ENCODE assay signal across 1 cellular context in the genomic region with DNA sequence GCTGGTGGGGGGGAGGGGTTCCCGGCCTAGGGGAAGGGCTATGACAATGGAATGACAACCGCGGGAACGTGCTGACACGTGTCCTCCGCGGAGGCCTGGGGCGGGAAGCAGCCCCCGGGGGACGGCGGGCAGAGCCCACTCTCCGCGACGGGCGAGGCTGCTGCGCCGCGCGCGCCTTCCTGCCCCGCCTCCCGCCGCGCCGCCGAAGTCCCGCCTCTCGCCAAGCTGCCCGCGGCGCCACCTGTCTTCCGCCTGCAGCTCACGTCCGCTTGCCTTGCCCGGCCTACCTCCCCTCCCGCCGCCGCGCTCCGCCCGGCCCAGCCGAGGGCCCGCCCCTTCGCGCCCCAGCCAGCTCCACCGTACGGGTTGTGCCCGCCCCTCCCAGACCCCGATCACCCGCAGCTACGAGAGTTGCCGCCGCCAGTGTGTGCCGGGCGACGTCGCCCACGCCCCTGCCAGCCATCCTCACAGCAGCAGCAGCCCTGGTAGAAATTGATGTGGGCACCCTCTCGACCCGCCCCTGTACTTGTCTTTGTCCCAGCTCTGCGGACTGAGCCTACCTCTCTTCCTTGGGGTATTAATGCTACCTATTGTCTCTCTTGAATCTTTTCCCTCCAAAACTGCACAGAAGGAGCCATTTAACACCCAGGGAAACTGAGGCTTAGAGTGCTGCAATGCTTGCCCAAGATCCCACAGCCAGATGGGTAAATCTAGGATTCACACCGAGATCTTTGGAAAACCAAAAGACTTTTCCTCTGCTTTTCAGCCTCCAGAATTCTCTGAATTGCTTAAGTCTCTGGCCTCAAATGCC.
TF ChIP-seq lines count a peak whose summit lies in the region.

A gene with protein sequence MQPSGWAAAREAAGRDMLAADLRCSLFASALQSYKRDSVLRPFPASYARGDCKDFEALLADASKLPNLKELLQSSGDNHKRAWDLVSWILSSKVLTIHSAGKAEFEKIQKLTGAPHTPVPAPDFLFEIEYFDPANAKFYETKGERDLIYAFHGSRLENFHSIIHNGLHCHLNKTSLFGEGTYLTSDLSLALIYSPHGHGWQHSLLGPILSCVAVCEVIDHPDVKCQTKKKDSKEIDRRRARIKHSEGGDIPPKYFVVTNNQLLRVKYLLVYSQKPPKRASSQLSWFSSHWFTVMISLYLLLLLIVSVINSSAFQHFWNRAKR (minus strand): TSS at position 180 of the 811 bp plus-strand sequence. CDS start 457 bp downstream, outside the sequence.

TF ChIP-seq in HepG2, 621 proteins besides CTCF, POLR2A, EP300 and RAD21 (continued from another document and continues in another):
- TF ChIP-seq, protein P1, sequence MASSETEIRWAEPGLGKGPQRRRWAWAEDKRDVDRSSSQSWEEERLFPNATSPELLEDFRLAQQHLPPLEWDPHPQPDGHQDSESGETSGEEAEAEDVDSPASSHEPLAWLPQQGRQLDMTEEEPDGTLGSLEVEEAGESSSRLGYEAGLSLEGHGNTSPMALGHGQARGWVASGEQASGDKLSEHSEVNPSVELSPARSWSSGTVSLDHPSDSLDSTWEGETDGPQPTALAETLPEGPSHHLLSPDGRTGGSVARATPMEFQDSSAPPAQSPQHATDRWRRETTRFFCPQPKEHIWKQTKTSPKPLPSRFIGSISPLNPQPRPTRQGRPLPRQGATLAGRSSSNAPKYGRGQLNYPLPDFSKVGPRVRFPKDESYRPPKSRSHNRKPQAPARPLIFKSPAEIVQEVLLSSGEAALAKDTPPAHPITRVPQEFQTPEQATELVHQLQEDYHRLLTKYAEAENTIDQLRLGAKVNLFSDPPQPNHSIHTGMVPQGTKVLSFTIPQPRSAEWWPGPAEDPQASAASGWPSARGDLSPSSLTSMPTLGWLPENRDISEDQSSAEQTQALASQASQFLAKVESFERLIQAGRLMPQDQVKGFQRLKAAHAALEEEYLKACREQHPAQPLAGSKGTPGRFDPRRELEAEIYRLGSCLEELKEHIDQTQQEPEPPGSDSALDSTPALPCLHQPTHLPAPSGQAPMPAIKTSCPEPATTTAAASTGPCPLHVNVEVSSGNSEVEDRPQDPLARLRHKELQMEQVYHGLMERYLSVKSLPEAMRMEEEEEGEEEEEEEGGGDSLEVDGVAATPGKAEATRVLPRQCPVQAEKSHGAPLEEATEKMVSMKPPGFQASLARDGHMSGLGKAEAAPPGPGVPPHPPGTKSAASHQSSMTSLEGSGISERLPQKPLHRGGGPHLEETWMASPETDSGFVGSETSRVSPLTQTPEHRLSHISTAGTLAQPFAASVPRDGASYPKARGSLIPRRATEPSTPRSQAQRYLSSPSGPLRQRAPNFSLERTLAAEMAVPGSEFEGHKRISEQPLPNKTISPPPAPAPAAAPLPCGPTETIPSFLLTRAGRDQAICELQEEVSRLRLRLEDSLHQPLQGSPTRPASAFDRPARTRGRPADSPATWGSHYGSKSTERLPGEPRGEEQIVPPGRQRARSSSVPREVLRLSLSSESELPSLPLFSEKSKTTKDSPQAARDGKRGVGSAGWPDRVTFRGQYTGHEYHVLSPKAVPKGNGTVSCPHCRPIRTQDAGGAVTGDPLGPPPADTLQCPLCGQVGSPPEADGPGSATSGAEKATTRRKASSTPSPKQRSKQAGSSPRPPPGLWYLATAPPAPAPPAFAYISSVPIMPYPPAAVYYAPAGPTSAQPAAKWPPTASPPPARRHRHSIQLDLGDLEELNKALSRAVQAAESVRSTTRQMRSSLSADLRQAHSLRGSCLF (CRISPR knock-in tag; IDR thresholded peaks at IDR 0.05; ENCODE audit: borderline replicate concordance): no peak
- TF ChIP-seq HOXA3 (CRISPR knock-in tag; IDR thresholded peaks at IDR 0.05): peak; percentile 62
- 0 out of 2 replicates have a peak, but pooled peaks have one; percentile 71 for TF ChIP-seq ZNF230 (CRISPR knock-in tag; IDR thresholded peaks at IDR 0.05)
- TF ChIP-seq ZNF576 (CRISPR knock-in tag; IDR thresholded peaks at IDR 0.05): no peak
- TF ChIP-seq RAD51 (IDR thresholded peaks at IDR 0.05; ENCODE audit: borderline replicate concordance): no peak
- TF ChIP-seq ZNF83 (CRISPR knock-in tag; IDR thresholded peaks at IDR 0.05; ENCODE audit: borderline replicate concordance): no peak
- no peak for TF ChIP-seq GFI1 (CRISPR knock-in tag; IDR thresholded peaks at IDR 0.05; ENCODE audit: borderline replicate concordance)
- TF ChIP-seq RBAK (CRISPR knock-in tag; IDR thresholded peaks at IDR 0.05): no peak
- TF ChIP-seq, protein P2, sequence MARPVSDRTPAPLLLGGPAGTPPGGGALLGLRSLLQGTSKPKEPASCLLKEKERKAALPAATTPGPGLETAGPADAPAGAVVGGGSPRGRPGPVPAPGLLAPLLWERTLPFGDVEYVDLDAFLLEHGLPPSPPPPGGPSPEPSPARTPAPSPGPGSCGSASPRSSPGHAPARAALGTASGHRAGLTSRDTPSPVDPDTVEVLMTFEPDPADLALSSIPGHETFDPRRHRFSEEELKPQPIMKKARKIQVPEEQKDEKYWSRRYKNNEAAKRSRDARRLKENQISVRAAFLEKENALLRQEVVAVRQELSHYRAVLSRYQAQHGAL (CRISPR knock-in tag; IDR thresholded peaks at IDR 0.05; ENCODE audit: not compliant biosample characterization): no peak
- TF ChIP-seq, protein P3, sequence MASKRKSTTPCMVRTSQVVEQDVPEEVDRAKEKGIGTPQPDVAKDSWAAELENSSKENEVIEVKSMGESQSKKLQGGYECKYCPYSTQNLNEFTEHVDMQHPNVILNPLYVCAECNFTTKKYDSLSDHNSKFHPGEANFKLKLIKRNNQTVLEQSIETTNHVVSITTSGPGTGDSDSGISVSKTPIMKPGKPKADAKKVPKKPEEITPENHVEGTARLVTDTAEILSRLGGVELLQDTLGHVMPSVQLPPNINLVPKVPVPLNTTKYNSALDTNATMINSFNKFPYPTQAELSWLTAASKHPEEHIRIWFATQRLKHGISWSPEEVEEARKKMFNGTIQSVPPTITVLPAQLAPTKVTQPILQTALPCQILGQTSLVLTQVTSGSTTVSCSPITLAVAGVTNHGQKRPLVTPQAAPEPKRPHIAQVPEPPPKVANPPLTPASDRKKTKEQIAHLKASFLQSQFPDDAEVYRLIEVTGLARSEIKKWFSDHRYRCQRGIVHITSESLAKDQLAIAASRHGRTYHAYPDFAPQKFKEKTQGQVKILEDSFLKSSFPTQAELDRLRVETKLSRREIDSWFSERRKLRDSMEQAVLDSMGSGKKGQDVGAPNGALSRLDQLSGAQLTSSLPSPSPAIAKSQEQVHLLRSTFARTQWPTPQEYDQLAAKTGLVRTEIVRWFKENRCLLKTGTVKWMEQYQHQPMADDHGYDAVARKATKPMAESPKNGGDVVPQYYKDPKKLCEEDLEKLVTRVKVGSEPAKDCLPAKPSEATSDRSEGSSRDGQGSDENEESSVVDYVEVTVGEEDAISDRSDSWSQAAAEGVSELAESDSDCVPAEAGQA (IDR thresholded peaks at IDR 0.05; ENCODE audit: low read depth): no peak; the same call in 1 of the 2 replicates
- TF ChIP-seq, protein P3 (CRISPR knock-in tag; IDR thresholded peaks at IDR 0.05; ENCODE audit: borderline replicate concordance): no peak; the same call in 1 of the 2 replicates
- no peak for TF ChIP-seq BHLHE40 (IDR thresholded peaks at IDR 0.05; ENCODE audit: low read length)
- TF ChIP-seq ZBTB1 (CRISPR knock-in tag; IDR thresholded peaks at IDR 0.05; ENCODE audit: borderline replicate concordance): no peak
- TF ChIP-seq STAG1 (CRISPR knock-in tag; IDR thresholded peaks at IDR 0.05): 0 out of 2 replicates have a peak, but pooled peaks have one; percentile 5
- peak; percentile 32; the same call in 1 of the 2 replicates for TF ChIP-seq RFXAP (CRISPR knock-in tag; IDR thresholded peaks at IDR 0.05; ENCODE audit: borderline replicate concordance)
- TF ChIP-seq ATF5 (CRISPR knock-in tag; IDR thresholded peaks at IDR 0.05; ENCODE audit: low read depth): no peak; the same call in 1 of the 2 replicates
- TF ChIP-seq, protein P4, sequence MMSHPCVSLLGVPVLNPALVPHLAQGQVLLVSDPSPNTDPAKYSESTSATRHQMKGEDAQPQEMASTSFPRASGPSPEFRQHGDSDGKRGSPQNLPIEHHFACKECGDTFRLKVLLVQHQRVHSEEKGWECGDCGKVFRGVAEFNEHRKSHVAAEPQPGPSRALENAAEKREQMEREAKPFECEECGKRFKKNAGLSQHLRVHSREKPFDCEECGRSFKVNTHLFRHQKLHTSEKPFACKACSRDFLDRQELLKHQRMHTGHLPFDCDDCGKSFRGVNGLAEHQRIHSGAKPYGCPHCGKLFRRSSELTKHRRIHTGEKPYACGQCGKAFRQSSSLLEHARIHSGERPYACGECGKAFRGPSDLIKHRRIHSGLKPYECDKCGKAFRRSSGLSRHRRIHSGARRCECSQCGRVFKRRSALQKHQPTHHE (CRISPR knock-in tag; IDR thresholded peaks at IDR 0.05; ENCODE audit: borderline replicate concordance): peak; percentile 76; the same call in 1 of the 2 replicates
- peak; percentile 81 for TF ChIP-seq RBFOX2 (IDR thresholded peaks at IDR 0.05; ENCODE audit: low read depth, low read length)
- TF ChIP-seq NFIC (IDR thresholded peaks at IDR 0.05; ENCODE audit: low read length): no peak
- no peak for TF ChIP-seq PAX8 (CRISPR knock-in tag; IDR thresholded peaks at IDR 0.05; ENCODE audit: borderline replicate concordance)
- TF ChIP-seq, protein P5, sequence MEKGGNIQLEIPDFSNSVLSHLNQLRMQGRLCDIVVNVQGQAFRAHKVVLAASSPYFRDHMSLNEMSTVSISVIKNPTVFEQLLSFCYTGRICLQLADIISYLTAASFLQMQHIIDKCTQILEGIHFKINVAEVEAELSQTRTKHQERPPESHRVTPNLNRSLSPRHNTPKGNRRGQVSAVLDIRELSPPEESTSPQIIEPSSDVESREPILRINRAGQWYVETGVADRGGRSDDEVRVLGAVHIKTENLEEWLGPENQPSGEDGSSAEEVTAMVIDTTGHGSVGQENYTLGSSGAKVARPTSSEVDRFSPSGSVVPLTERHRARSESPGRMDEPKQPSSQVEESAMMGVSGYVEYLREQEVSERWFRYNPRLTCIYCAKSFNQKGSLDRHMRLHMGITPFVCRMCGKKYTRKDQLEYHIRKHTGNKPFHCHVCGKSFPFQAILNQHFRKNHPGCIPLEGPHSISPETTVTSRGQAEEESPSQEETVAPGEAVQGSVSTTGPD (CRISPR knock-in tag; IDR thresholded peaks at IDR 0.05): no peak
- no peak for TF ChIP-seq RXRA (CRISPR knock-in tag; IDR thresholded peaks at IDR 0.05)
- no peak for TF ChIP-seq DR1 (CRISPR knock-in tag; IDR thresholded peaks at IDR 0.05)
- TF ChIP-seq MEIS1 (CRISPR knock-in tag; IDR thresholded peaks at IDR 0.05; ENCODE audit: borderline replicate concordance): 0 out of 2 replicates have a peak, but pooled peaks have one; percentile 24
- TF ChIP-seq, protein P6, sequence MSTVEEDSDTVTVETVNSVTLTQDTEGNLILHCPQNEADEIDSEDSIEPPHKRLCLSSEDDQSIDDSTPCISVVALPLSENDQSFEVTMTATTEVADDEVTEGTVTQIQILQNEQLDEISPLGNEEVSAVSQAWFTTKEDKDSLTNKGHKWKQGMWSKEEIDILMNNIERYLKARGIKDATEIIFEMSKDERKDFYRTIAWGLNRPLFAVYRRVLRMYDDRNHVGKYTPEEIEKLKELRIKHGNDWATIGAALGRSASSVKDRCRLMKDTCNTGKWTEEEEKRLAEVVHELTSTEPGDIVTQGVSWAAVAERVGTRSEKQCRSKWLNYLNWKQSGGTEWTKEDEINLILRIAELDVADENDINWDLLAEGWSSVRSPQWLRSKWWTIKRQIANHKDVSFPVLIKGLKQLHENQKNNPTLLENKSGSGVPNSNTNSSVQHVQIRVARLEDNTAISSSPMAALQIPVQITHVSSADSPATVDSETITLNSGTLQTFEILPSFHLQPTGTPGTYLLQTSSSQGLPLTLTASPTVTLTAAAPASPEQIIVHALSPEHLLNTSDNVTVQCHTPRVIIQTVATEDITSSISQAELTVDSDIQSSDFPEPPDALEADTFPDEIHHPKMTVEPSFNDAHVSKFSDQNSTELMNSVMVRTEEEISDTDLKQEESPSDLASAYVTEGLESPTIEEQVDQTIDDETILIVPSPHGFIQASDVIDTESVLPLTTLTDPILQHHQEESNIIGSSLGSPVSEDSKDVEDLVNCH (CRISPR knock-in tag; IDR thresholded peaks at IDR 0.05): no peak
- TF ChIP-seq CBX2 (IDR thresholded peaks at IDR 0.05; ENCODE audit: low read depth, low read length): no peak
- no peak for TF ChIP-seq CBX2 (CRISPR knock-in tag; IDR thresholded peaks at IDR 0.05; ENCODE audit: low read depth)
- TF ChIP-seq ELF4 (CRISPR knock-in tag; IDR thresholded peaks at IDR 0.05; ENCODE audit: borderline replicate concordance): no peak
- no peak for TF ChIP-seq CREB1 (IDR thresholded peaks at IDR 0.05)
- TF ChIP-seq CREB1 (CRISPR knock-in tag; IDR thresholded peaks at IDR 0.05): no peak
- no peak for TF ChIP-seq SMAD1 (CRISPR knock-in tag; IDR thresholded peaks at IDR 0.05; ENCODE audit: borderline replicate concordance, low read depth)
- no peak for TF ChIP-seq SMYD3 (CRISPR knock-in tag; IDR thresholded peaks at IDR 0.05)
- no peak for TF ChIP-seq MAFG (CRISPR knock-in tag; IDR thresholded peaks at IDR 0.05)
- TF ChIP-seq ISL2 (CRISPR knock-in tag; IDR thresholded peaks at IDR 0.05): no peak
- TF ChIP-seq ZNF724P (CRISPR knock-in tag; IDR thresholded peaks at IDR 0.05; ENCODE audit: borderline replicate concordance): no peak
- TF ChIP-seq KAT2B (IDR thresholded peaks at IDR 0.05; ENCODE audit: borderline replicate concordance, low read depth, low read length): no peak
- peak; percentile 88; the same call in 2 of the 3 replicates for TF ChIP-seq MXI1 (IDR thresholded peaks at IDR 0.05; ENCODE audit: borderline replicate concordance, low read depth, low read length)
- TF ChIP-seq ZNF550 (CRISPR knock-in tag; IDR thresholded peaks at IDR 0.05; ENCODE audit: borderline replicate concordance): no peak
